In the genomic region with DNA sequence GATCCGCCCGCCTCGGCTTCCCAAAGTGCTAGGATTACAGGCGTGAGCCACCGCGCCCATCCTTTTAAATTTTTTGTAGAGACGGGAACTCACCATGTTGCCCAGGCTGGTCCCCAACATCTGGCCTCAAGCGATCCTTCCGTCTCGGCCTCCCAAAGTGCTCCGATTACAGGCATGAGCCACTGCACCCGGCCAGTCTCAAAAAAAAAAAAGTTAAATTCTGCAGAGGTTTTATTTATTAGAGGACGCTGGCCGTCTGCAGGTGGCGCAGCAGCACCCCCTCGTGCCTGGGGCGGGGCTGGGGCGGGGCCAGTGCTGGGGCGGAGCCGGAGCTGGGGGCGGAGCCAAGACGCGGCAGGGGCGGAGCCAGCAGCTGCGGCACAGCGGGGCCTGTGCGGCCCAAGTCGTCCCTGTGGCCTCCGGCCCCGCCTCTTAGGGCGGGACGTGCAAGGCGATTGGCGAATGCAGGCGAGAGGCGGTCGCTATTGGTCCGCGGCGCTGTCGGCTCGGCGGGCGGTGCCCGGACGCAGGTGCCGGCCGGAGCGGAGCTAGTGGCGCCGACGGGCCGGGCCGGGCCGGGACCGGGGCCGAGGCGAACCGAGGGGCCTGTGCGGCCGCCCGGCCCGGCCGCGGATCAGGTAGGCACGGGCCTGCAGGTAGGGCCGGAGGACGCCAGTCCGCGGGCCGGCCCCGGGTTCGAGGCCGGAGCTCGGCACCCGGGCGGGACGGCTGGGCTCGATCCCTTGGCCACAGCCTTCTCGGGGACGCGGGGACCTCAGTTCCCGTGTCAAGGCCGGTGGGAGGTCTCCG, we compare ENCODE assay signal across 8 cellular contexts. TPM values are rescaled to one million over a fixed set of nuclear protein-coding genes. Genes with fewer than 3 reads are reported as not detected.
DNase-seq lines count a peak whose midpoint lies in the region; ATAC-seq and TF ChIP-seq lines count a peak whose summit lies in the region.

TSS of gene MARCHF2 (plus strand) at position 523 of the 810 bp plus-strand sequence. CDS start 8,536 bp downstream, outside the sequence.

- H3K9ac ChIP-seq in mucosa of stomach (ENCODE audit: low read length): peak within 1 kb of the TSS; percentile 85

- peak; percentile 99 for ATAC-seq in GM21619 (IDR thresholded peaks at IDR 0.05; ENCODE audit: unreplicated experiment)

- no peaks in the 10 kb centered on the region for H3K9me3 ChIP-seq in mucosa of stomach (ENCODE audit: control insufficient read depth, low read length)

- H3K36me3 ChIP-seq in mucosa of stomach (ENCODE audit: control insufficient read depth, insufficient read depth, low read length): no peaks in the 10 kb centered on the region

- H3K27me3 ChIP-seq in mucosa of stomach (ENCODE audit: control insufficient read depth, insufficient read depth, low read length): no peaks in the 10 kb centered on the region

- peak within 1 kb of the TSS; percentile 63 for H3K4me3 ChIP-seq in Jurkat, Clone E6-1 (ENCODE audit: low read length)
- H3K4me3 ChIP-seq in epithelial cell of proximal tubule (ENCODE audit: low read depth, low read length): peak within 1 kb of the TSS; percentile 83
- peak within 1 kb of the TSS; percentile 95 for H3K4me3 ChIP-seq in mucosa of stomach (ENCODE audit: low read length)

- H3K4me1 ChIP-seq in mucosa of stomach (ENCODE audit: control insufficient read depth, insufficient read depth, low read length): peaks cover 11% of the 10 kb centered on the region

- DNase-seq in DMS53 (lab: John Stamatoyannopoulos, UW): peak; percentile 97
- peak; percentile 91 for DNase-seq in Jurkat, Clone E6-1 (ENCODE audit: low read depth, low spot score)
- peak; percentile 53 for DNase-seq in OCI-M2 (lab: John Stamatoyannopoulos, UW; ENCODE audit: unreplicated experiment)
- DNase-seq in activated T-cell treated with anti-CD3 and anti-CD28 coated beads for 4 hours: peak; percentile 95
- peak; percentile 35 for DNase-seq in epithelial cell of proximal tubule (ENCODE audit: low read depth)
- DNase-seq in stimulated activated CD8-positive, alpha-beta memory T cell treated with anti-CD3 and anti-CD28 coated beads, Interleukin-4, amount 100 ng/mL, for 48 hours: peak; percentile 96

- TF ChIP-seq CTCF in epithelial cell of proximal tubule (conservative IDR thresholded peaks at IDR 0.05; ENCODE audit: low read depth, low read length): peak; percentile 57

RNA-seq across cellular contexts. Expression of gene MARCHF2, which starts in this region (rescaled TPM):
- polyA plus RNA-seq in Jurkat, Clone E6-1 (2012; ENCODE audit: insufficient read depth, insufficient read length): 9.8 TPM
- 48.8 and 58.9 TPM in 2 replicates for total RNA-seq in epithelial cell of proximal tubule

Comparison
In these comparisons a context has a peak if more than half of its experiments do, and no peak if none do; other contexts are left out.
1. Peak in every context shown above with its lines: DNase-seq, ATAC-seq and H3K4me3 ChIP-seq.
2. DNase-seq: peak in every context shown above with its lines; median percentile 97 in DMS53; 96 in stimulated activated CD8-positive, alpha-beta memory T cell treated with anti-CD3 and anti-CD28 coated beads, Interleukin-4, amount 100 ng/mL, for 48 hours; 95 in activated T-cell treated with anti-CD3 and anti-CD28 coated beads for 4 hours; 91 in Jurkat, Clone E6-1; 53 in OCI-M2; 35 in epithelial cell of proximal tubule.